Comparison of ENCODE assay signal across 12 cellular contexts in the genomic region with DNA sequence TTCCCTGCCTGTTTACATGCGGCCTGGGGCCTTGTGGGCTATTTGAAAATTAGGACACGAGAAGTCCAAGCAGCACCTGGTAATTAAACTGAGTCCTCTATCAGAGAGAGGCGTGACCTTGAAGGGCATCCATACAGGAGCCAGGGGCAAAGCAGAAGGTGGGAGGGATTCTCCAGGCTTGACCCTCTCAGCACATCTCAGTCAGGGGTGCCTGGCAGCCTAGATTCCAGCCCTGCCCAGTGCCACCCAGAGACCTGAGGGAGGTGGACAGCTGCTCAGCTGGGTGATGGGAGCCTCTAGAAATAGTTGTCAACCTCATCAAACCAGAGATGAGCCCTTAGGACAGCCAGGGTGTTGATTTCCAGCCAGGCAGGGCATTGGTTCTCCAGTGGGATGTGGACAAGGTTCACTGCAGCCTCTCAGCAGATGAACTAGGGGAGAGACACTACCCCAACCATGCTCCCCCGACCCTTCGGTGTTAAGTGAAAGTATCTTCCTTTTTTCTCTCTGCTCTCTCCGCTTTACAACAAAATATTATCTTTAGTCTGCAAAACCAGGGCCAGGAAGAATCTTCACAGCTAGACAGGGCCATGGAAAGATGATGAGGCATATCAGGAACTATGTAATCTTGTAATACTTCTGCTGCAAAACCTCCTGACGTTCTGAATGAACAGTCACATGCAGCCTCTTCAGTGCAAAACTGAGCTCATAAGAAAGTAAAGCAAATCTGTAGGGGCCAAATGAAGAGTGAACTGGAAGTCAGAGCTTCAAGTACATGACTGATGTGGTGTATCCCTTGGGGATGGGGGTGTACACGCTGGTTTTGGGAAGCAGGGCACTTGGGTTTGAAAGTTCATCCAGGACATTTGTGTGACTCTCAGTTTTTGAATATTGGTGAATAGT. TPM values are rescaled to one million over a fixed set of nuclear protein-coding genes. Genes with fewer than 3 reads are reported as not detected.
DNase-seq lines count a peak whose midpoint lies in the region; ATAC-seq and TF ChIP-seq lines count a peak whose summit lies in the region.
"Had no signal": no experiment of that assay in that cellular context is flagged by ENCODE, and none has a peak within 500 bp of the region (broad histone marks: within the 10 kb centered on the region; RNA-seq: fewer than 3 reads in every experiment).

No MANE protein-coding gene starts in this region.

- H3K4me3 Mint-ChIP-seq in central memory CD8-positive, alpha-beta T cell, result peak overlapping the region; percentile 51

- no peaks in the 10 kb centered on the region for H3K9me3 ChIP-seq in psoas muscle

- TF ChIP-seq CTCF in psoas muscle (IDR thresholded peaks at IDR 0.05), result no peak

- no peaks in the 10 kb centered on the region for H3K36me3 ChIP-seq in psoas muscle (ENCODE audit: insufficient read depth in 1 of 2, low read depth in 1 of 2)

- no peaks in the 10 kb centered on the region for H3K9me3 Mint-ChIP-seq in central memory CD8-positive, alpha-beta T cell

- DNase-seq in EH (ENCODE audit: low read depth) (peak; percentile 44), OCI-M2 (lab: John Stamatoyannopoulos, UW; ENCODE audit: unreplicated experiment) (peak; percentile 31), psoas muscle (peak in 1 of 2 donors; percentile 21), RPMI8226 (no peak), NCI-H748 treated with DMSO at 0.1 percent for 48 hours (lab: John Stamatoyannopoulos, UW) (no peak), NCI-H524 (lab: John Stamatoyannopoulos, UW) (no peak)
- no peak for DNase-seq in central memory CD8-positive, alpha-beta T cell (ENCODE audit: low spot score in 2 of 2)
- DNase-seq: DMS79, NCI-H2081, occipital lobe, SHP77 treated with DMSO at 0.1 percent for 48 hours had no signal

- H3K4me1 Mint-ChIP-seq in central memory CD8-positive, alpha-beta T cell, result peaks cover 72% of the 10 kb centered on the region

- peaks cover 28% of the 10 kb centered on the region for H3K36me3 Mint-ChIP-seq in central memory CD8-positive, alpha-beta T cell (ENCODE audit: insufficient read depth)

- whole genome bisulfite sequencing in psoas muscle, 3 donors, result 78 to 86% (median 81%) methylated on average over 8 of the region's 8 CpGs

- H3K4me3 ChIP-seq in psoas muscle, result no peak overlapping the region

- peak overlapping the region; percentile 30 for H3K27ac ChIP-seq in psoas muscle

- H3K4me1 ChIP-seq in psoas muscle, result peaks cover 13% of the 10 kb centered on the region

- no peak for ATAC-seq in central memory CD8-positive, alpha-beta T cell (replicated peaks; ENCODE audit: extremely low read depth, poor library complexity, severe bottlenecking)
- ATAC-seq in psoas muscle (peak in 3 of 4 donors; percentile 56 to 72 (median 71)), GM19328 (IDR thresholded peaks at IDR 0.05; ENCODE audit: unreplicated experiment) (no peak)

- H3K27ac Mint-ChIP-seq in central memory CD8-positive, alpha-beta T cell (ENCODE audit: low read depth), result peak overlapping the region; percentile 95

- H3K27me3 Mint-ChIP-seq in central memory CD8-positive, alpha-beta T cell, result no peaks in the 10 kb centered on the region

- no peaks in the 10 kb centered on the region for H3K27me3 ChIP-seq in psoas muscle (ENCODE audit: insufficient read depth in 3 of 3, low read length in 2 of 3)

- intact Hi-C loops in psoas muscle (cut with DNase I), result no loop called here

RNA-seq across cellular contexts. Expression of a gene that starts 35.9 kb away (rescaled TPM):
- 100 to 1,000 TPM; 294 to 473 (median 332) TPM for total RNA-seq in psoas muscle
- polyA plus RNA-seq in psoas muscle, result 100 to 1,000 TPM; 521 to 680 (median 593) TPM

Comparison
In these comparisons a context has a peak if more than half of its experiments do, and no peak if none do; other contexts are left out.
1. DNase-seq: peak in EH (single experiment) and OCI-M2 (single experiment); none in central memory CD8-positive, alpha-beta T cell (0 of 2), RPMI8226 (single experiment), NCI-H748 treated with DMSO at 0.1 percent for 48 hours (single experiment) and NCI-H524 (0 of 2).
2. ATAC-seq: peak in psoas muscle (3 of 4); none in central memory CD8-positive, alpha-beta T cell (single experiment) and GM19328 (single experiment).